In the genomic region with DNA sequence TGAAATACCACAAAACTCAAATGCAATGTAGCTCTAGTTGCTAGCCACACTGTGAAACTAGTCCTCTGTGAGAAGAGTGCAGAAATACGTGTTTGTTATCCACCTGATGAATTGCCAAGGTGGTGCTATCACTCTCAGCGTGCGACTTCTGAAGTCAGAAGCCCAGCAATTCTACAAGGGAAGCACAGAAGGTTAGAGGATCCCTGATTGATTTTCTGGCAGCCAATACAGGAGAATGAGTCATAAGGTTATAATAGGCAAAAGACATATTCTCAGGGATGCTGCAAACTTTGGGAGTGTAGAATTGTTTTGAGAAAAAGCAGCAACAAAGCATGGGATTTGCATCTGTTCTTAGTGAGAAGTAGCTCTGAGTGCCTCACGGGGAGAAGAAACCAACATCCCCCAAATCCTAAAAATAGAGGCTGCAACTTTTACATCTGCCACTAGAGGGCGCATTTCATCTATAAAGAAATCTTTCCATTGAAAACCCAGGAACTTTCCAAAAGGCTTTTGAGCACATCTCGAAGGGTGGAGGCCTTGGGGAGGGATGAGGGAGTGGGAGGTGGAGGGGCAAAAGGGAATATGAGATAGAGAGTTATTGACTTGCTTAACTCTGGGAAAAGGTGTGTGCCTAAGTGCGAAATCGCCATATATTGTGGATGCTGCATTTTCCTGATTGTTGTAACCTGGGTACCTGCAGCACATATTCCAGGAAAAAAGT, we compare ENCODE assay signal across 8 cellular contexts.
DNase-seq lines count a peak whose midpoint lies in the region; ATAC-seq, FAIRE-seq and TF ChIP-seq lines count a peak whose summit lies in the region.

No MANE protein-coding gene starts in this region.

- no peaks in the 10 kb centered on the region for H3K36me3 Mint-ChIP-seq in HFFc6 (ENCODE audit: low read depth)

- no peak overlapping the region for H2AFZ ChIP-seq in keratinocyte (ENCODE audit: control insufficient read depth, low read length)

- H3K4me3 ChIP-seq in brain microvascular endothelial cell (ENCODE audit: low read depth, low read length) = no peak overlapping the region
- H3K4me3 ChIP-seq in keratinocyte (ENCODE audit: control insufficient read depth in 2 of 3, extremely low read depth in 1 of 3, insufficient read depth in 2 of 3, low read depth in 1 of 3, low read length in 3 of 3) = no peak overlapping the region
- no peak overlapping the region for H3K4me3 ChIP-seq in stomach

- H3K27ac Mint-ChIP-seq in HFFc6 = no peak overlapping the region

- in situ Hi-C loops in brain microvascular endothelial cell (cut with HindIII; ENCODE audit: low pct_ligation_motif_present, low sequenced_read_pairs) = no loop called here

- H3K27me3 ChIP-seq in brain microvascular endothelial cell (replicated peaks) (no peaks in the 10 kb centered on the region), keratinocyte (ENCODE audit: control insufficient read depth, extremely low read depth, insufficient read depth, low read length) (no peaks in the 10 kb centered on the region), stomach (no peaks in the 10 kb centered on the region)

- H3K4me3 Mint-ChIP-seq in HFFc6 = no peak overlapping the region

- intact Hi-C loops in stomach (cut with DNase I; ENCODE audit: low total_unique reads) = no loop called here

- no peaks in the 10 kb centered on the region for H3K9me1 ChIP-seq in keratinocyte (ENCODE audit: control insufficient read depth, extremely low read depth, insufficient read depth, low read length)

- H3K9ac ChIP-seq in keratinocyte (ENCODE audit: control insufficient read depth, extremely low read depth, insufficient read depth, low read length) = no peak overlapping the region

- DNase-seq in DMS 273 treated with DMSO at 0.1 percent for 48 hours (lab: John Stamatoyannopoulos, UW) (peak; percentile 7), HFFc6 (peak; percentile 30), NCI-H82 treated with DMSO at 0.1 percent for 48 hours (lab: John Stamatoyannopoulos, UW; ENCODE audit: unreplicated experiment) (peak; percentile 11), brain microvascular endothelial cell (peak; percentile 28), keratinocyte (ENCODE audit: low read depth, low spot score) (no peak), stomach (no peak), RCC 7860 (ENCODE audit: low spot score) (no peak)

- WGBS in stomach, 5 donors = 29 to 38% (median 34%) methylated on average over 8 of the region's 8 CpGs

- TF ChIP-seq CTCF in HFFc6 (IDR thresholded peaks at IDR 0.05) (peak; percentile 96), brain microvascular endothelial cell (IDR thresholded peaks at IDR 0.05; ENCODE audit: low read depth, low read length, missing control alignments) (peak; percentile 76), keratinocyte (optimal IDR thresholded peaks at IDR 0.05 in 1 of 3, IDR thresholded peaks at IDR 0.05 in 1 of 3, conservative IDR thresholded peaks at IDR 0.05 in 1 of 3; ENCODE audit: extremely low read depth in 1 of 3, insufficient read depth in 2 of 3, low read length in 3 of 3) (peak; percentile 24 to 65 (median 63)), stomach (IDR thresholded peaks at IDR 0.05) (peak in 5 of 7 experiments; percentile 14 to 89 (median 82))

- FAIRE-seq in keratinocyte (lab: Jason Lieb, UNC) (no peak), RCC 7860 (lab: Jason Lieb, UNC) (no peak)

- no peaks in the 10 kb centered on the region for H3K4me1 Mint-ChIP-seq in HFFc6 (ENCODE audit: low read depth)

- H3K36me3 ChIP-seq in brain microvascular endothelial cell (replicated peaks) (no peaks in the 10 kb centered on the region), keratinocyte (ENCODE audit: control insufficient read depth in 2 of 2, extremely low read depth in 1 of 2, insufficient read depth in 2 of 2, low read length in 2 of 2) (no peaks in the 10 kb centered on the region), stomach (no peaks in the 10 kb centered on the region)

- peaks cover 1% of the 10 kb centered on the region; the same call in 1 of the 2 replicates for H3K27me3 Mint-ChIP-seq in HFFc6 (ENCODE audit: insufficient read depth)

- no peak for TF ChIP-seq EP300 in stomach (IDR thresholded peaks at IDR 0.05)

- H3K27ac ChIP-seq in brain microvascular endothelial cell (no peak overlapping the region), keratinocyte (ENCODE audit: control insufficient read depth, insufficient read depth, low read length) (no peak overlapping the region), stomach (no peak overlapping the region)

- H4K20me1 ChIP-seq in keratinocyte (ENCODE audit: control insufficient read depth, extremely low read depth, insufficient read depth, low read length) = no peaks in the 10 kb centered on the region

- no peaks in the 10 kb centered on the region for H3K79me2 ChIP-seq in keratinocyte (ENCODE audit: control insufficient read depth, insufficient read depth, low read length)

- H3K9me3 Mint-ChIP-seq in HFFc6 = no peaks in the 10 kb centered on the region

- dilution Hi-C loops in keratinocyte (cut with MboI; ENCODE audit: extremely low pct_ligation_motif_present, low sequenced_read_pairs) = no loop called here

- H3K9me3 ChIP-seq in keratinocyte (ENCODE audit: control insufficient read depth, low read depth, low read length) = no peaks in the 10 kb centered on the region
- no peaks in the 10 kb centered on the region for H3K9me3 ChIP-seq in stomach

- H3K4me1 ChIP-seq in keratinocyte (ENCODE audit: control insufficient read depth, extremely low read depth, insufficient read depth, low read length) (no peaks in the 10 kb centered on the region), stomach (peaks cover 0 to 8% (median 0%) of the 10 kb centered on the region in 4 donors)

- no peak overlapping the region for H3K4me2 ChIP-seq in keratinocyte (ENCODE audit: control insufficient read depth, extremely low read depth, insufficient read depth, low read depth, low read length)

- no peak for TF ChIP-seq POLR2A in stomach (IDR thresholded peaks at IDR 0.05)

- no peak for ATAC-seq in activated CD4-positive, CD25-positive, alpha-beta regulatory T cell treated with anti-CD3 and anti-CD28 coated beads, Interleukin-2, amount 50 U/mL, for 24 hours

Comparison
In these comparisons a context has a peak if more than half of its experiments do, and no peak if none do; other contexts are left out.
1. DNase-seq: peak in DMS 273 treated with DMSO at 0.1 percent for 48 hours (single experiment), HFFc6 (single experiment), NCI-H82 treated with DMSO at 0.1 percent for 48 hours (single experiment) and brain microvascular endothelial cell (single experiment); none in keratinocyte (single experiment), stomach (single experiment) and RCC 7860 (single experiment).
2. Peak in every context shown above with its lines, with median percentiles within 50 percentile points of each other: CTCF ChIP-seq.